Comparison of ENCODE assay signal across 6 cellular contexts in the genomic region with DNA sequence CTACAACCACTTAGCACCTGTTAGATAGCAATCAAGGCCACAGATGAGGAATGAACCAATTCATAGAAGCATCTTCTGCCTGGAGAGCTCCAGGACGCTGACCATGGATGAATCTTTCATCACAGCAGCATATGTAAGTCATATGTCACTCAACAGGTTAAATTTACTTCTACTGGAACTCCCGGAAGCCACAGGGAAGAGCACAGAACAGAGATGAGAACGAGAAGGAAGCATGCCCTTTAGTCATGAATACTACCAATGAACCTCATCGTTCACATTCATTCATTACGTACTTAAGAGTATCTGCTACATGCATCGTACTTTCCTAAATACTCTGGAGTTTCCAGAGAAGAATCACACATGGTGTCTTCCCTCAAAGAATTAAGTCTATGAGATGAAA.
"Had no signal": no experiment of that assay in that cellular context is flagged by ENCODE, and none has a peak within 500 bp of the region (broad histone marks: within the 10 kb centered on the region; RNA-seq: fewer than 3 reads in every experiment).

No MANE protein-coding gene starts in this region.

- H3K9ac ChIP-seq: GM23248, KMS-11 had no signal

- H3K4me2 ChIP-seq: KMS-11 had no signal

- H2AFZ ChIP-seq: GM23248 had no signal

- H3K4me3 Mint-ChIP-seq: H9 had no signal

- H3K9me3 Mint-ChIP-seq: H9 had no signal

- H3K4me3 ChIP-seq: GM23248 had no signal

- DNase-seq: GM23248, H9, HCEC 1CT, IMR-90, KBM-7 had no signal

- H3K27ac ChIP-seq: GM23248, KMS-11 had no signal
